In genomic region chr20:5056801-5057599, GRCh38 we compare ENCODE assay signal across 8 cellular contexts. TPM values are rescaled to one million over a fixed set of nuclear protein-coding genes. Genes with fewer than 3 reads are reported as not detected.
DNase-seq lines count a peak whose midpoint lies in the region; ATAC-seq and TF ChIP-seq lines count a peak whose summit lies in the region.

No MANE protein-coding gene starts in this region.

- H3K4me1 ChIP-seq in esophagus muscularis mucosa = no peaks in the 10 kb centered on the region

- DNase-seq in NCI-H460 (ENCODE audit: extremely low read depth, low read depth) = peak; percentile 44
- DNase-seq in activated CD8-positive, alpha-beta memory T cell treated with anti-CD3 and anti-CD28 coated beads for 1 hour (ENCODE audit: extremely low read depth in 1 of 2, low read depth in 1 of 2) = peak; percentile 45 to 68
- DNase-seq in esophagus muscularis mucosa (ENCODE audit: extremely low spot score) = no peak
- DNase-seq in progenitor cell of endocrine pancreas (ENCODE audit: low spot score, unreplicated experiment) = no peak
- DNase-seq in posterior vena cava (ENCODE audit: low spot score) = no peak
- no peak for DNase-seq in NCI-H1105 (lab: John Stamatoyannopoulos, UW)
- no peak for DNase-seq in cerebellum (ENCODE audit: low spot score)

- TF ChIP-seq POLR2A in esophagus muscularis mucosa (IDR thresholded peaks at IDR 0.05; ENCODE audit: low read depth) = no peak

- H3K27ac Mint-ChIP-seq in progenitor cell of endocrine pancreas = no peak overlapping the region

- TF ChIP-seq CTCF in esophagus muscularis mucosa (IDR thresholded peaks at IDR 0.05) (peak in 2 of 3 experiments; percentile 19 to 27), progenitor cell of endocrine pancreas (IDR thresholded peaks at IDR 0.05; ENCODE audit: unreplicated experiment) (peak; percentile 17)

- no peak for TF ChIP-seq EP300 in esophagus muscularis mucosa (IDR thresholded peaks at IDR 0.05)

- H3K27me3 Mint-ChIP-seq in progenitor cell of endocrine pancreas = no peaks in the 10 kb centered on the region

- ATAC-seq in GM18868 (IDR thresholded peaks at IDR 0.05; ENCODE audit: unreplicated experiment) = peak; percentile 72

- intact Hi-C loops in esophagus muscularis mucosa (cut with DNase I) (no loop called here), posterior vena cava (cut with DNase I) (no loop called here)

- H3K4me3 Mint-ChIP-seq in progenitor cell of endocrine pancreas (ENCODE audit: low read depth) = no peak overlapping the region

- WGBS in esophagus muscularis mucosa = 56% methylated on average over 4 of the region's 5 CpGs

- no peaks in the 10 kb centered on the region for H3K9me3 Mint-ChIP-seq in progenitor cell of endocrine pancreas (ENCODE audit: low read depth)

- H3K27me3 ChIP-seq in esophagus muscularis mucosa = no peaks in the 10 kb centered on the region

- H3K4me1 Mint-ChIP-seq in progenitor cell of endocrine pancreas (ENCODE audit: low read depth) = no peaks in the 10 kb centered on the region

- no peak overlapping the region for H3K4me3 ChIP-seq in esophagus muscularis mucosa

- H3K36me3 ChIP-seq in esophagus muscularis mucosa = no peaks in the 10 kb centered on the region

- H3K9me3 ChIP-seq in esophagus muscularis mucosa = peaks cover 0 to 4% (median 0%) of the 10 kb centered on the region in 4 donors

- no peak overlapping the region for H3K27ac ChIP-seq in esophagus muscularis mucosa (replicated peaks in 1 of 4)

- no peaks in the 10 kb centered on the region for H3K36me3 Mint-ChIP-seq in progenitor cell of endocrine pancreas (ENCODE audit: insufficient read depth)

RNA-seq across cellular contexts. Expression of gene SLC23A2, which starts 55.7 kb away (rescaled TPM):
- 17.5 and 20.5 TPM in 2 replicates for total RNA-seq in NCI-H460 (2014; rRNA removed; shearing (Covaris generic))
- 25.9 and 34.1 TPM in 2 replicates for polyA plus RNA-seq in NCI-H460 (2014; cell fraction: nucleus; rRNA removed)
- 10 to 100 TPM in 3 of 4 donors, 1 to 10 TPM in 1; 8.7 to 16.0 (median 12.2) TPM for total RNA-seq in esophagus muscularis mucosa
- 23.4 and 23.6 TPM in 2 replicates for total RNA-seq in progenitor cell of endocrine pancreas
- total RNA-seq in posterior vena cava = 10 to 100 TPM; 21.4 to 23.2 TPM
- 47.6 TPM for total RNA-seq in cerebellum

RNA-seq across cellular contexts. Expression of gene TMEM230, which starts 55.9 kb away (rescaled TPM):
- total RNA-seq in NCI-H460 (2014; rRNA removed; shearing (Covaris generic)) = 169 and 183 TPM in 2 replicates
- polyA plus RNA-seq in NCI-H460 (2014; cell fraction: nucleus; rRNA removed) = 65.8 and 71.3 TPM in 2 replicates
- total RNA-seq in esophagus muscularis mucosa (100 to 1,000 TPM in 3 of 4 donors, 10 to 100 TPM in 1; 85.8 to 118 (median 107) TPM), progenitor cell of endocrine pancreas (80.7 and 82.8 TPM in 2 replicates), posterior vena cava (100 to 1,000 TPM; 104 to 116 TPM), cerebellum (60.9 TPM)

Comparison
In these comparisons a context has a peak if more than half of its experiments do, and no peak if none do; other contexts are left out.
1. DNase-seq: peak in NCI-H460 (single experiment) and activated CD8-positive, alpha-beta memory T cell treated with anti-CD3 and anti-CD28 coated beads for 1 hour (2 of 2); none in esophagus muscularis mucosa (single experiment), progenitor cell of endocrine pancreas (single experiment), posterior vena cava (single experiment), NCI-H1105 (single experiment) and cerebellum (single experiment).